In the genomic region with DNA sequence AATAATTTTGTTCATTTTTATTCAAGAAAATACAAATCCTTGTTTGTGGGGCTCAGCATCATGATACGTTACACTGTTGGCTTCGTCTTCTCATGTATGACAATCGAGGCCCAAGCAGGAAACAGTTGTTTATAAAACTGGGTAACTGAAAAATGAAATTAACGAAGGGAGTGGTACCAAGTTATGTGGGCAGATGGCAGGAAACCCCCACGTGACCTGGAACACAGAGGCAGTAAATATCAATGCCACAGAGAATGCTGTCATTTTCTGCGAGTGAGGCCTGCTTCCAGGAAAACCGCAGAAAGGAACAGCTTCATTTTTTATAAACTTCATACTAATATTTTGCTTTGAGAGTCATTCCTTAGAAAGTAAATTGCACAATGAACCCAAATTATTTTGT, we compare ENCODE assay signal across 13 cellular contexts.
A peak's percentile ranks its signal among the peaks of the same experiment; 100 is the strongest.
DNase-seq lines count a peak whose midpoint lies in the region; ATAC-seq, FAIRE-seq and TF ChIP-seq lines count a peak whose summit lies in the region.
"Had no signal": no experiment of that assay in that cellular context is flagged by ENCODE, and none has a peak within 500 bp of the region (broad histone marks: within the 10 kb centered on the region; RNA-seq: fewer than 3 reads in every experiment).

No MANE protein-coding gene starts in this region.

- H3K4me3 Mint-ChIP-seq in activated T-cell treated with anti-CD3 and anti-CD28 coated beads, Interleukin-2, amount 50 U/mL, for 24 hours, result peak overlapping the region; percentile 47
- peak overlapping the region; percentile 75 for H3K4me3 Mint-ChIP-seq in natural killer cell

- no peak for FAIRE-seq in RCC 7860 (lab: Jason Lieb, UNC)
- FAIRE-seq: TTC549 had no signal

- ATAC-seq in natural killer cell (peak in 2 of 3 donors; percentile 56 to 58), HG02973 (IDR thresholded peaks at IDR 0.05; ENCODE audit: unreplicated experiment) (no peak)
- ATAC-seq: psoas muscle had no signal

- no peaks in the 10 kb centered on the region for H3K9me3 Mint-ChIP-seq in activated T-cell treated with anti-CD3 and anti-CD28 coated beads, Interleukin-2, amount 50 U/mL, for 24 hours
- peaks cover 0 to 2% of the 10 kb centered on the region in 2 donors for H3K9me3 Mint-ChIP-seq in natural killer cell

- peak overlapping the region; percentile 90 for H3K27ac Mint-ChIP-seq in activated T-cell treated with anti-CD3 and anti-CD28 coated beads, Interleukin-2, amount 50 U/mL, for 24 hours
- peak overlapping the region; percentile 73 to 81 for H3K27ac Mint-ChIP-seq in natural killer cell

- no peak for TF ChIP-seq CTCF in natural killer cell (IDR thresholded peaks at IDR 0.05)

- intact Hi-C loops in natural killer cell (cut with micrococcal nuclease), result no loop called here

- peaks cover 30% of the 10 kb centered on the region for H3K4me1 Mint-ChIP-seq in activated T-cell treated with anti-CD3 and anti-CD28 coated beads, Interleukin-2, amount 50 U/mL, for 24 hours (ENCODE audit: low read depth)
- H3K4me1 Mint-ChIP-seq in natural killer cell, result peaks cover 31 to 39% of the 10 kb centered on the region in 2 donors

- H3K36me3 Mint-ChIP-seq in activated T-cell treated with anti-CD3 and anti-CD28 coated beads, Interleukin-2, amount 50 U/mL, for 24 hours (ENCODE audit: low read depth), result no peaks in the 10 kb centered on the region
- no peaks in the 10 kb centered on the region for H3K36me3 Mint-ChIP-seq in natural killer cell

- no peaks in the 10 kb centered on the region for H3K27me3 Mint-ChIP-seq in activated T-cell treated with anti-CD3 and anti-CD28 coated beads, Interleukin-2, amount 50 U/mL, for 24 hours
- H3K27me3 Mint-ChIP-seq in natural killer cell (ENCODE audit: low read depth in 2 of 2), result no peaks in the 10 kb centered on the region

- DNase-seq in activated T-cell treated with anti-CD3 and anti-CD28 coated beads for 1 hour (ENCODE audit: low read depth) (peak; percentile 21), natural killer cell (no peak), iPS-NIHi7 (ENCODE audit: extremely low spot score) (no peak), RCC 7860 (ENCODE audit: low spot score) (no peak), SHP77 treated with DMSO at 0.1 percent for 48 hours (lab: John Stamatoyannopoulos, UW) (no peak)
- DNase-seq in activated T-cell treated with anti-CD3 and anti-CD28 coated beads, Interleukin-2, amount 50 U/mL, for 1 hour, result no peak
- no peak for DNase-seq in activated T-cell treated with anti-CD3 and anti-CD28 coated beads, Interleukin-2, amount 50 U/mL, for 24 hours
- DNase-seq: hippocampal formation, IMR-90, mesenchymal stem cell, psoas muscle had no signal
